11 cellular contexts compared by ENCODE assay signal in genomic region chr12:124626841-124627502, GRCh38. TPM values are rescaled to one million over a fixed set of nuclear protein-coding genes. Genes with fewer than 3 reads are reported as not detected.
DNase-seq lines count a peak whose midpoint lies in the region; ATAC-seq, FAIRE-seq and TF ChIP-seq lines count a peak whose summit lies in the region.
"Had no signal": no experiment of that assay in that cellular context is flagged by ENCODE, and none has a peak within 500 bp of the region (broad histone marks: within the 10 kb centered on the region; RNA-seq: fewer than 3 reads in every experiment).

No MANE protein-coding gene starts in this region.

- ATAC-seq in RWPE2 (ENCODE audit: low read depth): no peak

- no peak overlapping the region for H2AFZ ChIP-seq in parathyroid adenoma

- no peak for FAIRE-seq in D721Med (lab: Jason Lieb, UNC)

- H3K36me3 Mint-ChIP-seq in glutamatergic neuron (ENCODE audit: unreplicated experiment): no peaks in the 10 kb centered on the region
- H3K36me3 Mint-ChIP-seq in endodermal cell (ENCODE audit: low read depth): no peaks in the 10 kb centered on the region
- H3K36me3 Mint-ChIP-seq: CD8-positive, alpha-beta memory T cell had no signal

- H3K4me2 ChIP-seq in BLaER1: peak overlapping the region; percentile 76
- H3K4me2 ChIP-seq in parathyroid adenoma (ENCODE audit: low read length): no peak overlapping the region

- H3K9me3 Mint-ChIP-seq in glutamatergic neuron (ENCODE audit: unreplicated experiment) (peaks cover 2% of the 10 kb centered on the region), endodermal cell (no peaks in the 10 kb centered on the region)
- H3K9me3 Mint-ChIP-seq: CD8-positive, alpha-beta memory T cell had no signal

- H3K27ac Mint-ChIP-seq in glutamatergic neuron (ENCODE audit: unreplicated experiment): no peak overlapping the region
- H3K27ac Mint-ChIP-seq in endodermal cell: no peak overlapping the region
- H3K27ac Mint-ChIP-seq: CD8-positive, alpha-beta memory T cell had no signal

- no peak overlapping the region for H3K27ac ChIP-seq in BLaER1
- peak overlapping the region; percentile 53 for H3K27ac ChIP-seq in RWPE2 (ENCODE audit: poor library complexity, severe bottlenecking)
- H3K27ac ChIP-seq in parathyroid adenoma: peak overlapping the region; percentile 44
- no peak overlapping the region for H3K27ac ChIP-seq in endodermal cell (ENCODE audit: low read depth, low read length)

- 87 to 94% methylated on average over 8 of the region's 9 CpGs for WGBS in endodermal cell (ENCODE audit: insufficient coverage in 1 of 2, insufficient read length in 1 of 2), 2 experiments

- DNase-seq in RWPE2 (ENCODE audit: low spot score): no peak
- DNase-seq in fibroblast of peridontal ligament (ENCODE audit: extremely low read depth): peak; percentile 78
- no peak for DNase-seq in glutamatergic neuron
- no peak for DNase-seq in activated CD4-positive, CD25-positive, alpha-beta regulatory T cell treated with anti-CD3 and anti-CD28 coated beads, Interleukin-2, amount 50 U/mL, for 72 hours
- no peak for DNase-seq in endodermal cell
- no peak for DNase-seq in D721Med (ENCODE audit: insufficient read length, low spot score)
- DNase-seq: activated gamma-delta T cell treated with Interleukin-2 at 50 U/mL for 16 hours; CD8-positive, alpha-beta memory T cell; NCI-H524 had no signal

- H3K36me3 ChIP-seq in BLaER1: no peaks in the 10 kb centered on the region
- no peaks in the 10 kb centered on the region for H3K36me3 ChIP-seq in RWPE2 (ENCODE audit: low read depth)
- no peaks in the 10 kb centered on the region for H3K36me3 ChIP-seq in parathyroid adenoma (ENCODE audit: control insufficient read depth, insufficient read depth, low read length)
- no peaks in the 10 kb centered on the region for H3K36me3 ChIP-seq in endodermal cell (ENCODE audit: control insufficient read depth, insufficient read depth, low read length)

- peaks cover 3% of the 10 kb centered on the region for H3K27me3 Mint-ChIP-seq in glutamatergic neuron (ENCODE audit: unreplicated experiment)
- no peaks in the 10 kb centered on the region for H3K27me3 Mint-ChIP-seq in endodermal cell (ENCODE audit: insufficient read depth)

- H3K4me3 ChIP-seq in BLaER1 (no peak overlapping the region), RWPE2 (ENCODE audit: severe bottlenecking) (no peak overlapping the region), parathyroid adenoma (ENCODE audit: low read depth, low read length) (no peak overlapping the region), endodermal cell (ENCODE audit: low read length) (no peak overlapping the region)

- no peaks in the 10 kb centered on the region for H4K20me1 ChIP-seq in BLaER1

- no peaks in the 10 kb centered on the region for H3K27me3 ChIP-seq in BLaER1
- H3K27me3 ChIP-seq in RWPE2 (ENCODE audit: insufficient read depth, poor library complexity, severe bottlenecking): no peaks in the 10 kb centered on the region
- no peaks in the 10 kb centered on the region for H3K27me3 ChIP-seq in parathyroid adenoma (ENCODE audit: control insufficient read depth, insufficient read depth, low read length)
- H3K27me3 ChIP-seq in endodermal cell (ENCODE audit: control insufficient read depth, insufficient read depth, low read length, poor library complexity, severe bottlenecking): no peaks in the 10 kb centered on the region

- H3K9me3 ChIP-seq in BLaER1 (no peaks in the 10 kb centered on the region), RWPE2 (ENCODE audit: severe bottlenecking) (no peaks in the 10 kb centered on the region), parathyroid adenoma (ENCODE audit: control insufficient read depth, low read length) (no peaks in the 10 kb centered on the region), endodermal cell (ENCODE audit: control insufficient read depth, low read length) (no peaks in the 10 kb centered on the region)

- H3K4me1 ChIP-seq in BLaER1: peaks cover 19% of the 10 kb centered on the region
- peaks cover 19% of the 10 kb centered on the region for H3K4me1 ChIP-seq in RWPE2 (ENCODE audit: insufficient read depth, poor library complexity, severe bottlenecking)
- H3K4me1 ChIP-seq in parathyroid adenoma: no peaks in the 10 kb centered on the region
- no peaks in the 10 kb centered on the region for H3K4me1 ChIP-seq in endodermal cell (ENCODE audit: control insufficient read depth, insufficient read depth, low read length)

- no peak overlapping the region for H3K9ac ChIP-seq in BLaER1
- H3K9ac ChIP-seq in parathyroid adenoma: no peak overlapping the region
- H3K9ac ChIP-seq in endodermal cell (ENCODE audit: extremely low read depth, low read length, poor library complexity, severe bottlenecking): no peak overlapping the region

- H3K4me1 Mint-ChIP-seq in glutamatergic neuron (ENCODE audit: low read depth, unreplicated experiment): peaks cover 7% of the 10 kb centered on the region
- peaks cover 8% of the 10 kb centered on the region for H3K4me1 Mint-ChIP-seq in endodermal cell
- H3K4me1 Mint-ChIP-seq: CD8-positive, alpha-beta memory T cell had no signal

- no peaks in the 10 kb centered on the region for H3K79me2 ChIP-seq in parathyroid adenoma

- TF ChIP-seq CTCF in RWPE2 (IDR thresholded peaks at IDR 0.05; ENCODE audit: poor library complexity, severe bottlenecking) (no peak), parathyroid adenoma (IDR thresholded peaks at IDR 0.05) (no peak), glutamatergic neuron (IDR thresholded peaks at IDR 0.05; ENCODE audit: partially characterized antibody, unreplicated experiment) (no peak), endodermal cell (conservative IDR thresholded peaks at IDR 0.05) (no peak), D721Med (IDR thresholded peaks at IDR 0.05; ENCODE audit: insufficient read depth, missing control alignments) (no peak)

- H3K4me3 Mint-ChIP-seq in glutamatergic neuron (ENCODE audit: unreplicated experiment) (no peak overlapping the region), endodermal cell (no peak overlapping the region)
- H3K4me3 Mint-ChIP-seq: CD8-positive, alpha-beta memory T cell had no signal

RNA-seq across cellular contexts. Expression of gene NCOR2, which starts 59.6 kb away (rescaled TPM):
- total RNA-seq in glutamatergic neuron (ENCODE audit: unreplicated experiment) (360 TPM), endodermal cell (100 to 1,000 TPM; 185 to 207 TPM)
- 112 TPM for polyA plus RNA-seq in endodermal cell (2013, experiment 1 of 2)
- 110 TPM for polyA plus RNA-seq in endodermal cell (2013, experiment 2 of 2)

Comparison
In these comparisons a context has a peak if more than half of its experiments do, and no peak if none do; other contexts are left out.
1. H3K27ac ChIP-seq: peak in RWPE2 (single experiment) and parathyroid adenoma (single experiment); none in BLaER1 (single experiment) and endodermal cell (single experiment).